Comparison of ENCODE assay signal across 9 cellular contexts in the genomic region with DNA sequence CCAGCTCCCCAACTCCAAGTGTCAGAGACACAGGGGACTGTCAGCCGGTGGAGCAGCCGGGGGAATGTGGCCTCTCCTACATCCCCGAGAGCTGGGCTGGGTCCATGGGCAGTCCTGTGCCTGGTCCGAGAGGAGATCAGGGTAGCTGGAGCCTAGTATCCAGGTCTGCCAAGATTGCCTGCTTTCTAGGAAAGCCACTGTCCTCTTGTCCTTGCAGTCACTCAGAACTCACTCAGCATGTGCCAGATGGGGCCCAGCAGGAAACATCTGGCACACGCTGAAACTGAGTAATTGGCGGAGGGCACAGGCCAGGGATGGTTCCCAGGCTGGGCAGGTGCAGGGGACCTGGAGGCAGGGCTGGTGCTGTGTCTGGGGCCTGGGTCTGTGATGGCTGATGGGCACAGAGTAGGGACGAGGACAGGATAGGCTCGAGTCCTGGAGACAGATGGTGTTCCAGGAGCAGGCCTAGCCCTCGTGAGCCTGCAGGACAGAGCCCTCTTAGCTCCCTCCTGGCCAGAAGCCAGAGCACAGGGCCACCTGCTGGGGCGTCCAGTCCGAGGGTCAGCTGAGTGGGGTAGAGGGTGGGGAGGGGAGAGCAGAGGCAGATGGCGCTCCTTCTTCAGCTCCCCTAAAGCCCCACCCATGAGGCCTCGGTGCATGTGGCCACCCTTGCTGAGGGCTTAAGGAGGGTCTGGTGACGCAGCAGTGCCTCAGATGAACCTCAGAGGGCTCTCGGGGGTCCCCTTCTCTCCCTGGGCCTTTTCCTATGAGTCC. TPM values are rescaled to one million over a fixed set of nuclear protein-coding genes. Genes with fewer than 3 reads are reported as not detected.
DNase-seq lines count a peak whose midpoint lies in the region; ATAC-seq lines count a peak whose summit lies in the region.
"Had no signal": no experiment of that assay in that cellular context is flagged by ENCODE, and none has a peak within 500 bp of the region (broad histone marks: within the 10 kb centered on the region; RNA-seq: fewer than 3 reads in every experiment).

No MANE protein-coding gene starts in this region.

- H3K36me3 Mint-ChIP-seq in activated naive CD4-positive, alpha-beta T cell treated with anti-CD3 and anti-CD28 coated beads for 36 hours (ENCODE audit: low read depth), result peaks cover 12% of the 10 kb centered on the region
- H3K36me3 Mint-ChIP-seq in stimulated activated memory B cell treated with anti-CD40 and anti-IgM and Interleukin-4, amounts not matched to agents 10 μg/mL and 1 μg/mL and 100 μg/mL, for 72 hours, result peaks cover 65% of the 10 kb centered on the region

- peak; percentile 24 to 68 for ATAC-seq in left cardiac atrium
- no peak for ATAC-seq in stimulated activated memory B cell treated with anti-CD40 and anti-IgM and Interleukin-4, amounts not matched to agents 10 μg/mL and 1 μg/mL and 100 μg/mL, for 72 hours

- H3K36me3 ChIP-seq in MG63, result no peaks in the 10 kb centered on the region

- no peak overlapping the region for H3K27ac Mint-ChIP-seq in activated naive CD4-positive, alpha-beta T cell treated with anti-CD3 and anti-CD28 coated beads for 36 hours
- peak overlapping the region; percentile 72 for H3K27ac Mint-ChIP-seq in stimulated activated memory B cell treated with anti-CD40 and anti-IgM and Interleukin-4, amounts not matched to agents 10 μg/mL and 1 μg/mL and 100 μg/mL, for 72 hours

- H3K9me3 Mint-ChIP-seq in activated naive CD4-positive, alpha-beta T cell treated with anti-CD3 and anti-CD28 coated beads for 36 hours, result no peaks in the 10 kb centered on the region
- H3K9me3 Mint-ChIP-seq in stimulated activated memory B cell treated with anti-CD40 and anti-IgM and Interleukin-4, amounts not matched to agents 10 μg/mL and 1 μg/mL and 100 μg/mL, for 72 hours, result no peaks in the 10 kb centered on the region

- peak; percentile 7 for DNase-seq in activated naive CD4-positive, alpha-beta T cell treated with anti-CD3 and anti-CD28 coated beads, Interleukin-2, amount 50 U/mL, for 16 hours
- no peak for DNase-seq in activated naive CD4-positive, alpha-beta T cell treated with anti-CD3 and anti-CD28 coated beads for 36 hours
- DNase-seq in RPMI8226 (peak; percentile 92), left cardiac atrium (no peak), MG63 (no peak), AG08395 (ENCODE audit: low spot score) (no peak), H4 (ENCODE audit: low spot score) (no peak)
- DNase-seq: activated T-cell treated with anti-CD3 and anti-CD28 coated beads, Interleukin-2, amount 50 U/mL, for 48 hours had no signal

- CTCF ChIA-PET in activated naive CD4-positive, alpha-beta T cell treated with anti-CD3 and anti-CD28 coated beads for 36 hours (lab: Charles Lee), result interaction anchor here (0.8 to 1.5 kb wide), 3 partner anchors 29 to 59 kb away, joined by 3 read pairs; no protein-coding TSS in a partner anchor

- H3K4me1 Mint-ChIP-seq in activated naive CD4-positive, alpha-beta T cell treated with anti-CD3 and anti-CD28 coated beads for 36 hours (ENCODE audit: low read depth), result no peaks in the 10 kb centered on the region
- H3K4me1 Mint-ChIP-seq in stimulated activated memory B cell treated with anti-CD40 and anti-IgM and Interleukin-4, amounts not matched to agents 10 μg/mL and 1 μg/mL and 100 μg/mL, for 72 hours, result peaks cover 10% of the 10 kb centered on the region

- H3K4me3 ChIP-seq in MG63, result no peak overlapping the region

- H3K27me3 Mint-ChIP-seq in activated naive CD4-positive, alpha-beta T cell treated with anti-CD3 and anti-CD28 coated beads for 36 hours (ENCODE audit: low read depth), result no peaks in the 10 kb centered on the region
- no peaks in the 10 kb centered on the region for H3K27me3 Mint-ChIP-seq in stimulated activated memory B cell treated with anti-CD40 and anti-IgM and Interleukin-4, amounts not matched to agents 10 μg/mL and 1 μg/mL and 100 μg/mL, for 72 hours

- no peak overlapping the region for H3K4me3 Mint-ChIP-seq in activated naive CD4-positive, alpha-beta T cell treated with anti-CD3 and anti-CD28 coated beads for 36 hours
- no peak overlapping the region for H3K4me3 Mint-ChIP-seq in stimulated activated memory B cell treated with anti-CD40 and anti-IgM and Interleukin-4, amounts not matched to agents 10 μg/mL and 1 μg/mL and 100 μg/mL, for 72 hours

- H3K9me3 ChIP-seq in MG63, result no peaks in the 10 kb centered on the region

- intact Hi-C loops in activated naive CD4-positive, alpha-beta T cell treated with anti-CD3 and anti-CD28 coated beads for 36 hours (cut with micrococcal nuclease), result no loop called here
- intact Hi-C loops in left cardiac atrium (cut with DNase I), result no loop called here

- no peaks in the 10 kb centered on the region for H3K27me3 ChIP-seq in MG63

RNA-seq across cellular contexts. Expression of a gene that starts 31.1 kb away (rescaled TPM):
- total RNA-seq in activated naive CD4-positive, alpha-beta T cell treated with anti-CD3 and anti-CD28 coated beads for 36 hours, result 10 to 100 TPM; 73.4 to 89.6 TPM
- total RNA-seq in left cardiac atrium, result 10 to 100 TPM; 14.3 to 23.7 TPM
- total RNA-seq in MG63 (2014; rRNA removed; shearing (Covaris generic); ENCODE audit: low replicate concordance), result 21.5 and 28.0 TPM in 2 replicates
- 28.8 and 41.6 TPM in 2 replicates for total RNA-seq in H4 (2014; rRNA removed; shearing (Covaris generic))

Comparison
In these comparisons a context has a peak if more than half of its experiments do, and no peak if none do; other contexts are left out.
1. DNase-seq: peak in activated naive CD4-positive, alpha-beta T cell treated with anti-CD3 and anti-CD28 coated beads, Interleukin-2, amount 50 U/mL, for 16 hours (single experiment) and RPMI8226 (single experiment); none in activated naive CD4-positive, alpha-beta T cell treated with anti-CD3 and anti-CD28 coated beads for 36 hours (single experiment), left cardiac atrium (single experiment), MG63 (single experiment), AG08395 (single experiment) and H4 (single experiment).